In genomic region chr16:52557236-52557635, GRCh38 we compare ENCODE assay signal across 16 cellular contexts. TPM values are rescaled to one million over a fixed set of nuclear protein-coding genes. Genes with fewer than 3 reads are reported as not detected.
DNase-seq lines count a peak whose midpoint lies in the region; ATAC-seq and TF ChIP-seq lines count a peak whose summit lies in the region.
"Had no signal": no experiment of that assay in that cellular context is flagged by ENCODE, and none has a peak within 500 bp of the region (broad histone marks: within the 10 kb centered on the region; RNA-seq: fewer than 3 reads in every experiment).

No MANE protein-coding gene starts in this region.

- H3K27ac ChIP-seq in hepatocyte (peak overlapping the region; percentile 77), mesenchymal stem cell (ENCODE audit: low read length, poor library complexity, severe bottlenecking) (peak overlapping the region; percentile 84), right cardiac atrium (ENCODE audit: low read length) (no peak overlapping the region)
- H3K27ac ChIP-seq: PC-9 had no signal

- no peak overlapping the region for H4K8ac ChIP-seq in mesenchymal stem cell (ENCODE audit: low read length)

- no peaks in the 10 kb centered on the region for H3K9me2 ChIP-seq in hepatocyte (replicated peaks; ENCODE audit: insufficient read depth)

- DNase-seq in DMS53 treated with DMSO at 0.1 percent for 48 hours (lab: John Stamatoyannopoulos, UW; ENCODE audit: unreplicated experiment) (peak; percentile 88), hepatocyte (ENCODE audit: low spot score) (peak; percentile 65), mesenchymal stem cell (no peak), type B pancreatic cell (ENCODE audit: extremely low spot score, unreplicated experiment) (no peak), RPMI8226 (no peak), right cardiac atrium (no peak)
- DNase-seq in activated CD4-positive, alpha-beta T cell treated with anti-CD3 and anti-CD28 coated beads, Interleukin-2, amount 50 U/mL, for 48 hours: no peak
- DNase-seq: CD8-positive, alpha-beta T cell; MM.1S; NCI-H1105; NCI-H1694 treated with DMSO at 0.1 percent for 48 hours; NCI-H446; NCI-H748 treated with DMSO at 0.1 percent for 48 hours; PC-9; Right ventricle myocardium superior had no signal

- no peak overlapping the region for H2BK5ac ChIP-seq in mesenchymal stem cell (ENCODE audit: low read depth, low read length, poor library complexity, severe bottlenecking)

- intact Hi-C loops in right cardiac atrium (cut with DNase I): no loop called here

- no peak for ATAC-seq in right cardiac atrium
- ATAC-seq: CD8-positive, alpha-beta T cell had no signal

- no peak overlapping the region for H3K4ac ChIP-seq in mesenchymal stem cell (ENCODE audit: low read depth in 1 of 2, low read length in 2 of 2)

- H3K4me2 ChIP-seq in hepatocyte (peak overlapping the region; percentile 36), mesenchymal stem cell (ENCODE audit: low read length, poor library complexity, severe bottlenecking) (no peak overlapping the region)
- H3K4me2 ChIP-seq: PC-9 had no signal

- H3K36me3 ChIP-seq in hepatocyte (replicated peaks; ENCODE audit: insufficient read depth, low read depth) (no peaks in the 10 kb centered on the region), mesenchymal stem cell (ENCODE audit: control insufficient read depth in 1 of 2, insufficient read depth in 2 of 2, low read depth in 1 of 2, low read length in 2 of 2) (no peaks in the 10 kb centered on the region)

- peaks cover 19% of the 10 kb centered on the region for H3K4me1 ChIP-seq in hepatocyte (ENCODE audit: insufficient read depth)
- H3K4me1 ChIP-seq in mesenchymal stem cell (ENCODE audit: control insufficient read depth, insufficient read depth, low read depth, low read length): peaks cover 6% of the 10 kb centered on the region
- H3K4me1 ChIP-seq in right cardiac atrium (ENCODE audit: control insufficient read depth, insufficient read depth, low read length): no peaks in the 10 kb centered on the region

- H3K14ac ChIP-seq in mesenchymal stem cell (ENCODE audit: low read length in 2 of 2): no peak overlapping the region

- no peak overlapping the region for H3K23ac ChIP-seq in mesenchymal stem cell (ENCODE audit: low read length in 2 of 2)

- TF ChIP-seq CTCF in hepatocyte (IDR thresholded peaks at IDR 0.05; ENCODE audit: poor library complexity) (no peak), type B pancreatic cell (conservative IDR thresholded peaks at IDR 0.05) (no peak)

- H3K79me2 ChIP-seq in hepatocyte: no peaks in the 10 kb centered on the region

- H3K9ac ChIP-seq in mesenchymal stem cell (ENCODE audit: low read length): no peak overlapping the region

- H3K4me1 Mint-ChIP-seq in type B pancreatic cell (ENCODE audit: unreplicated experiment): peaks cover 21% of the 10 kb centered on the region

- peak overlapping the region; percentile 15 for H3K4me3 Mint-ChIP-seq in type B pancreatic cell
- H3K4me3 Mint-ChIP-seq: CD8-positive, alpha-beta T cell had no signal

- H3K27me3 Mint-ChIP-seq in type B pancreatic cell: peaks cover 45% of the 10 kb centered on the region

- no peak overlapping the region for H2BK15ac ChIP-seq in mesenchymal stem cell (ENCODE audit: low read depth, poor library complexity, severe bottlenecking)

- 49% methylated on average over 6 of the region's 6 CpGs for WGBS in hepatocyte (ENCODE audit: low lambda C conversion rate, missing lambda C conversion rate)
- 85% methylated on average over 6 of the region's 6 CpGs for whole genome bisulfite sequencing in mesenchymal stem cell
- WGBS in right cardiac atrium: 74% methylated on average over 6 of the region's 6 CpGs

- H3K27me3 ChIP-seq in hepatocyte (no peaks in the 10 kb centered on the region), mesenchymal stem cell (ENCODE audit: control insufficient read depth in 1 of 2, insufficient read depth in 1 of 2, low read length in 2 of 2) (no peaks in the 10 kb centered on the region), right cardiac atrium (ENCODE audit: control insufficient read depth, insufficient read depth) (no peaks in the 10 kb centered on the region)

- peaks cover 3% of the 10 kb centered on the region for H3K9me3 Mint-ChIP-seq in type B pancreatic cell

- no peak overlapping the region for H2BK12ac ChIP-seq in mesenchymal stem cell (ENCODE audit: low read length in 2 of 2)

- no peaks in the 10 kb centered on the region for H3K79me1 ChIP-seq in mesenchymal stem cell (replicated peaks; ENCODE audit: low read length, poor library complexity, severe bottlenecking)

- H2AFZ ChIP-seq in hepatocyte (no peak overlapping the region), mesenchymal stem cell (ENCODE audit: low read depth, low read length) (no peak overlapping the region)
- H2AFZ ChIP-seq: PC-9 had no signal

- no peak overlapping the region for H4K91ac ChIP-seq in mesenchymal stem cell (ENCODE audit: low read length)

- no peak overlapping the region for H3K4me3 ChIP-seq in hepatocyte
- H3K4me3 ChIP-seq in mesenchymal stem cell (ENCODE audit: insufficient read depth in 1 of 2, low read depth in 1 of 2, low read length in 2 of 2): no peak overlapping the region
- no peak overlapping the region for H3K4me3 ChIP-seq in right cardiac atrium (ENCODE audit: low read length)
- H3K4me3 ChIP-seq: PC-9 had no signal

- no peaks in the 10 kb centered on the region for H3K9me3 ChIP-seq in hepatocyte (ENCODE audit: low read depth)
- H3K9me3 ChIP-seq in mesenchymal stem cell (ENCODE audit: control insufficient read depth, low read length): no peaks in the 10 kb centered on the region
- no peaks in the 10 kb centered on the region for H3K9me3 ChIP-seq in right cardiac atrium (ENCODE audit: control insufficient read depth, low read length)

- no peak overlapping the region for H3K18ac ChIP-seq in mesenchymal stem cell (ENCODE audit: low read depth in 1 of 2, low read length in 2 of 2)

- peak overlapping the region; percentile 70 for H3K27ac Mint-ChIP-seq in type B pancreatic cell
- H3K27ac Mint-ChIP-seq: CD8-positive, alpha-beta T cell had no signal

- H4K20me1 ChIP-seq in hepatocyte (ENCODE audit: insufficient read depth, poor library complexity, severe bottlenecking): no peaks in the 10 kb centered on the region

- no peak overlapping the region for H2BK120ac ChIP-seq in mesenchymal stem cell (ENCODE audit: low read depth, low read length)

- no peak overlapping the region for H2AK5ac ChIP-seq in mesenchymal stem cell (ENCODE audit: low read length, severe bottlenecking)

- no peaks in the 10 kb centered on the region for H3K36me3 Mint-ChIP-seq in type B pancreatic cell
- H3K36me3 Mint-ChIP-seq: CD8-positive, alpha-beta T cell had no signal

RNA-seq across cellular contexts. Expression of gene TOX3, which starts 10.3 kb away (rescaled TPM):
- 9.4 and 11.8 TPM in 2 replicates for total RNA-seq in hepatocyte
- 23.6 and 38.1 TPM in 2 replicates for polyA plus RNA-seq in hepatocyte
- polyA plus RNA-seq in mesenchymal stem cell (2013, experiment 1 of 2): not detected
- polyA plus RNA-seq in mesenchymal stem cell (2013, experiment 2 of 2): 0.01 TPM
- total RNA-seq in type B pancreatic cell (ENCODE audit: low replicate concordance): 14.7 and 18.4 TPM in 2 replicates
- total RNA-seq in right cardiac atrium: not detected
- polyA plus RNA-seq in right cardiac atrium: 0.02 TPM
- total RNA-seq: CD8-positive, alpha-beta T cell; PC-9; Right ventricle myocardium superior had no signal
- polyA plus RNA-seq: BJ had no signal

Comparison
In these comparisons a context has a peak if more than half of its experiments do, and no peak if none do; other contexts are left out.
1. DNase-seq: peak in DMS53 treated with DMSO at 0.1 percent for 48 hours (single experiment) and hepatocyte (single experiment); none in mesenchymal stem cell (single experiment), type B pancreatic cell (single experiment), RPMI8226 (single experiment), activated CD4-positive, alpha-beta T cell treated with anti-CD3 and anti-CD28 coated beads, Interleukin-2, amount 50 U/mL, for 48 hours (0 of 2) and right cardiac atrium (0 of 3).
2. RNA of gene TOX3, which starts 10.3 kb away (total RNA-seq): 14.7 to 18.4 TPM in type B pancreatic cell and 9.4 to 11.8 TPM in hepatocyte; not detected in right cardiac atrium; every median in the first group is over 10 times any median in the second.